In the genomic region with DNA sequence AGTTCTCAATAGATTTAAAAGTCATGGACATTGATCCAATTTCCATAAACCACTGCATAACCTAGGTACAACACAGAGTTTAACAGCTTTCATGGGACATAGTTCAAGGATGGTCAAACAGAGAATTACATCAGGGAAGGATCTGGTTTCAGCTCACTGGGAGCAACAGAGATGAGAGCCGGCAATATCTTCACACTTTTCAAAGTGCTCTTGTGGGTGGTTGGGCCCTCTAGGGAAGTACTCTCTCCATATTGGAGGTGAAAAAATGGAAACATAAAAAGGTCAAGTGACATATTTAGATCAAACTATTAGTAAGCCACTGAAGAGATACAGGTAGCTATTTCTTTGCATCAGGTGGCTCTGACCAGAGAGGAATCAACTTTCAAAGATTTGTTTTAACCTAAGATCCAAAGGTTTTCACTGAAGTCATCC, we compare ENCODE assay signal across 1 cellular context.
TF ChIP-seq lines count a peak whose summit lies in the region.

No MANE protein-coding gene starts in this region.

TF ChIP-seq in HepG2, 621 proteins besides CTCF, POLR2A, EP300 and RAD21 (continued from another document and continues in another):
- TF ChIP-seq ASH2L (IDR thresholded peaks at IDR 0.05; ENCODE audit: insufficient read length, low read depth, low read length) (peak; percentile 39), SNRNP70 (IDR thresholded peaks at IDR 0.05; ENCODE audit: low read depth, low read length) (no peak), ELF3 (CRISPR knock-in tag; IDR thresholded peaks at IDR 0.05) (0 out of 2 replicates have a peak, but pooled peaks have one; percentile 42), NFIC (IDR thresholded peaks at IDR 0.05; ENCODE audit: low read length) (peak; percentile 73; the same call in 1 of the 2 replicates), MIXL1 (CRISPR knock-in tag; IDR thresholded peaks at IDR 0.05) (peak; percentile 89), YY1 (IDR thresholded peaks at IDR 0.05; ENCODE audit: insufficient read depth, insufficient replicate concordance, low read depth, low read length) (no peak), ATM (IDR thresholded peaks at IDR 0.05; ENCODE audit: borderline replicate concordance) (peak; percentile 30; the same call in 1 of the 2 replicates), NONO (IDR thresholded peaks at IDR 0.05) (no peak), NONO (CRISPR knock-in tag; conservative IDR thresholded peaks at IDR 0.05) (0 out of 2 replicates have a peak, but pooled peaks have one; percentile 40), HNF4G (IDR thresholded peaks at IDR 0.05; ENCODE audit: borderline replicate concordance, low read depth, low read length) (peak; percentile 87), HNF4G (CRISPR knock-in tag; IDR thresholded peaks at IDR 0.05; ENCODE audit: borderline replicate concordance, low read depth) (peak; percentile 73; the same call in 1 of the 2 replicates), SMAD3 (CRISPR knock-in tag; IDR thresholded peaks at IDR 0.05) (0 out of 2 replicates have a peak, but pooled peaks have one; percentile 38), MATR3 (CRISPR knock-in tag; IDR thresholded peaks at IDR 0.05) (no peak), ESRRA (CRISPR knock-in tag; IDR thresholded peaks at IDR 0.05; ENCODE audit: low read depth) (peak; percentile 79), FOXJ3 (CRISPR knock-in tag; IDR thresholded peaks at IDR 0.05; ENCODE audit: borderline replicate concordance) (peak; percentile 79; the same call in 1 of the 2 replicates), NCOR1 (IDR thresholded peaks at IDR 0.05; ENCODE audit: borderline replicate concordance, low read length) (peak; percentile 87; the same call in 1 of the 2 replicates), ZNF33A (CRISPR knock-in tag; IDR thresholded peaks at IDR 0.05; ENCODE audit: borderline replicate concordance) (peak; percentile 48; the same call in 1 of the 2 replicates), RFX3 (CRISPR knock-in tag; IDR thresholded peaks at IDR 0.05) (0 out of 2 replicates have a peak, but pooled peaks have one; percentile 10), ZNF75D (CRISPR knock-in tag; IDR thresholded peaks at IDR 0.05; ENCODE audit: borderline replicate concordance) (no peak), NR2C2 (CRISPR knock-in tag; IDR thresholded peaks at IDR 0.05; ENCODE audit: borderline replicate concordance) (peak; percentile 70; the same call in 1 of the 2 replicates), GFI1 (CRISPR knock-in tag; IDR thresholded peaks at IDR 0.05; ENCODE audit: borderline replicate concordance) (peak; percentile 83), ZSCAN29 (CRISPR knock-in tag; conservative IDR thresholded peaks at IDR 0.05) (peak; percentile 64; the same call in 1 of the 2 replicates), ZNF556 (CRISPR knock-in tag; IDR thresholded peaks at IDR 0.05; ENCODE audit: borderline replicate concordance) (peak; percentile 46; the same call in 1 of the 2 replicates), GATAD2A (CRISPR knock-in tag; IDR thresholded peaks at IDR 0.05) (peak; percentile 89), TBX2 (CRISPR knock-in tag; IDR thresholded peaks at IDR 0.05; ENCODE audit: borderline replicate concordance) (peak; percentile 80), ZNF792 (CRISPR knock-in tag; IDR thresholded peaks at IDR 0.05) (peak; percentile 74; the same call in 1 of the 2 replicates), DPF2 (CRISPR knock-in tag; IDR thresholded peaks at IDR 0.05; ENCODE audit: borderline replicate concordance, low read depth) (peak; percentile 84), ZNF761 (CRISPR knock-in tag; conservative IDR thresholded peaks at IDR 0.05) (0 out of 2 replicates have a peak, but pooled peaks have one; percentile 38), ZNF724P (CRISPR knock-in tag; IDR thresholded peaks at IDR 0.05; ENCODE audit: borderline replicate concordance) (no peak), RFX5 (IDR thresholded peaks at IDR 0.05; ENCODE audit: low read depth, low read length) (no peak), ZNF205 (CRISPR knock-in tag; IDR thresholded peaks at IDR 0.05) (0 out of 2 replicates have a peak, but pooled peaks have one; percentile 44), ATF1 (CRISPR knock-in tag; IDR thresholded peaks at IDR 0.05) (0 out of 2 replicates have a peak, but pooled peaks have one; percentile 31), HHEX (CRISPR knock-in tag; IDR thresholded peaks at IDR 0.05) (peak; percentile 73), MED1 (CRISPR knock-in tag; IDR thresholded peaks at IDR 0.05) (peak; percentile 69), ZMYM4 (CRISPR knock-in tag; IDR thresholded peaks at IDR 0.05) (peak; percentile 94), TBX3 (IDR thresholded peaks at IDR 0.05; ENCODE audit: borderline replicate concordance) (peak; percentile 45; the same call in 1 of the 2 replicates), ZNF12 (CRISPR knock-in tag; IDR thresholded peaks at IDR 0.05) (peak; percentile 31; the same call in 1 of the 2 replicates), SCMH1 (CRISPR knock-in tag; IDR thresholded peaks at IDR 0.05; ENCODE audit: borderline replicate concordance) (no peak), SIX4 (CRISPR knock-in tag; IDR thresholded peaks at IDR 0.05) (peak; percentile 99), NFIB (CRISPR knock-in tag; IDR thresholded peaks at IDR 0.05; ENCODE audit: borderline replicate concordance) (no peak), TEAD3 (CRISPR knock-in tag; optimal IDR thresholded peaks at IDR 0.05; ENCODE audit: borderline replicate concordance) (peak; percentile 42), KDM6A (CRISPR knock-in tag; IDR thresholded peaks at IDR 0.05; ENCODE audit: low read depth) (peak; percentile 88), KDM2A (CRISPR knock-in tag; IDR thresholded peaks at IDR 0.05; ENCODE audit: borderline replicate concordance, low read depth) (no peak), ZNF232 (CRISPR knock-in tag; IDR thresholded peaks at IDR 0.05; ENCODE audit: borderline replicate concordance) (no peak), GTF2F1 (IDR thresholded peaks at IDR 0.05; ENCODE audit: low read length) (no peak)
- TF ChIP-seq, protein P1, sequence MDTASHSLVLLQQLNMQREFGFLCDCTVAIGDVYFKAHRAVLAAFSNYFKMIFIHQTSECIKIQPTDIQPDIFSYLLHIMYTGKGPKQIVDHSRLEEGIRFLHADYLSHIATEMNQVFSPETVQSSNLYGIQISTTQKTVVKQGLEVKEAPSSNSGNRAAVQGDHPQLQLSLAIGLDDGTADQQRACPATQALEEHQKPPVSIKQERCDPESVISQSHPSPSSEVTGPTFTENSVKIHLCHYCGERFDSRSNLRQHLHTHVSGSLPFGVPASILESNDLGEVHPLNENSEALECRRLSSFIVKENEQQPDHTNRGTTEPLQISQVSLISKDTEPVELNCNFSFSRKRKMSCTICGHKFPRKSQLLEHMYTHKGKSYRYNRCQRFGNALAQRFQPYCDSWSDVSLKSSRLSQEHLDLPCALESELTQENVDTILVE (CRISPR knock-in tag; IDR thresholded peaks at IDR 0.05): 0 out of 2 replicates have a peak, but pooled peaks have one; percentile 59
- TF ChIP-seq, protein P2, sequence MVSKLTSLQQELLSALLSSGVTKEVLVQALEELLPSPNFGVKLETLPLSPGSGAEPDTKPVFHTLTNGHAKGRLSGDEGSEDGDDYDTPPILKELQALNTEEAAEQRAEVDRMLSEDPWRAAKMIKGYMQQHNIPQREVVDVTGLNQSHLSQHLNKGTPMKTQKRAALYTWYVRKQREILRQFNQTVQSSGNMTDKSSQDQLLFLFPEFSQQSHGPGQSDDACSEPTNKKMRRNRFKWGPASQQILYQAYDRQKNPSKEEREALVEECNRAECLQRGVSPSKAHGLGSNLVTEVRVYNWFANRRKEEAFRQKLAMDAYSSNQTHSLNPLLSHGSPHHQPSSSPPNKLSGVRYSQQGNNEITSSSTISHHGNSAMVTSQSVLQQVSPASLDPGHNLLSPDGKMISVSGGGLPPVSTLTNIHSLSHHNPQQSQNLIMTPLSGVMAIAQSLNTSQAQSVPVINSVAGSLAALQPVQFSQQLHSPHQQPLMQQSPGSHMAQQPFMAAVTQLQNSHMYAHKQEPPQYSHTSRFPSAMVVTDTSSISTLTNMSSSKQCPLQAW (CRISPR knock-in tag; IDR thresholded peaks at IDR 0.05): 0 out of 2 replicates have a peak, but pooled peaks have one; percentile 29
- TF ChIP-seq, protein P3, sequence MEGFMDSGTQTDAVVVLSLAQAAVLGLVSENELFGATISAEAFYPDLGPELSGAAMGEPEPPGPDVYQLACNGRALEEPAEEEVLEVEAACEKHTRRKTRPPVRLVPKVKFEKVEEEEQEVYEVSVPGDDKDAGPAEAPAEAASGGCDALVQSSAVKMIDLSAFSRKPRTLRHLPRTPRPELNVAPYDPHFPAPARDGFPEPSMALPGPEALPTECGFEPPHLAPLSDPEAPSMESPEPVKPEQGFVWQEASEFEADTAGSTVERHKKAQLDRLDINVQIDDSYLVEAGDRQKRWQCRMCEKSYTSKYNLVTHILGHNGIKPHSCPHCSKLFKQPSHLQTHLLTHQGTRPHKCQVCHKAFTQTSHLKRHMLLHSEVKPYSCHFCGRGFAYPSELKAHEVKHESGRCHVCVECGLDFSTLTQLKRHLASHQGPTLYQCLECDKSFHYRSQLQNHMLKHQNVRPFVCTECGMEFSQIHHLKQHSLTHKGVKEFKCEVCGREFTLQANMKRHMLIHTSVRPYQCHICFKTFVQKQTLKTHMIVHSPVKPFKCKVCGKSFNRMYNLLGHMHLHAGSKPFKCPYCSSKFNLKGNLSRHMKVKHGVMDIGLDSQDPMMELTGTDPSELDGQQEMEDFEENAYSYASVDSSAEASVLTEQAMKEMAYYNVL (CRISPR knock-in tag; IDR thresholded peaks at IDR 0.05; ENCODE audit: borderline replicate concordance): 0 out of 2 replicates have a peak, but pooled peaks have one; percentile 34
- TF ChIP-seq, protein P4, sequence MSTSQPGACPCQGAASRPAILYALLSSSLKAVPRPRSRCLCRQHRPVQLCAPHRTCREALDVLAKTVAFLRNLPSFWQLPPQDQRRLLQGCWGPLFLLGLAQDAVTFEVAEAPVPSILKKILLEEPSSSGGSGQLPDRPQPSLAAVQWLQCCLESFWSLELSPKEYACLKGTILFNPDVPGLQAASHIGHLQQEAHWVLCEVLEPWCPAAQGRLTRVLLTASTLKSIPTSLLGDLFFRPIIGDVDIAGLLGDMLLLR (CRISPR knock-in tag; IDR thresholded peaks at IDR 0.05): no peak
- TF ChIP-seq, protein P5, sequence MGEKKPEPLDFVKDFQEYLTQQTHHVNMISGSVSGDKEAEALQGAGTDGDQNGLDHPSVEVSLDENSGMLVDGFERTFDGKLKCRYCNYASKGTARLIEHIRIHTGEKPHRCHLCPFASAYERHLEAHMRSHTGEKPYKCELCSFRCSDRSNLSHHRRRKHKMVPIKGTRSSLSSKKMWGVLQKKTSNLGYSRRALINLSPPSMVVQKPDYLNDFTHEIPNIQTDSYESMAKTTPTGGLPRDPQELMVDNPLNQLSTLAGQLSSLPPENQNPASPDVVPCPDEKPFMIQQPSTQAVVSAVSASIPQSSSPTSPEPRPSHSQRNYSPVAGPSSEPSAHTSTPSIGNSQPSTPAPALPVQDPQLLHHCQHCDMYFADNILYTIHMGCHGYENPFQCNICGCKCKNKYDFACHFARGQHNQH (CRISPR knock-in tag; IDR thresholded peaks at IDR 0.05): peak; percentile 24; the same call in 1 of the 2 replicates
- TF ChIP-seq, protein P6, sequence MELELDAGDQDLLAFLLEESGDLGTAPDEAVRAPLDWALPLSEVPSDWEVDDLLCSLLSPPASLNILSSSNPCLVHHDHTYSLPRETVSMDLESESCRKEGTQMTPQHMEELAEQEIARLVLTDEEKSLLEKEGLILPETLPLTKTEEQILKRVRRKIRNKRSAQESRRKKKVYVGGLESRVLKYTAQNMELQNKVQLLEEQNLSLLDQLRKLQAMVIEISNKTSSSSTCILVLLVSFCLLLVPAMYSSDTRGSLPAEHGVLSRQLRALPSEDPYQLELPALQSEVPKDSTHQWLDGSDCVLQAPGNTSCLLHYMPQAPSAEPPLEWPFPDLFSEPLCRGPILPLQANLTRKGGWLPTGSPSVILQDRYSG (CRISPR knock-in tag; IDR thresholded peaks at IDR 0.05): no peak
- TF ChIP-seq, protein P7, sequence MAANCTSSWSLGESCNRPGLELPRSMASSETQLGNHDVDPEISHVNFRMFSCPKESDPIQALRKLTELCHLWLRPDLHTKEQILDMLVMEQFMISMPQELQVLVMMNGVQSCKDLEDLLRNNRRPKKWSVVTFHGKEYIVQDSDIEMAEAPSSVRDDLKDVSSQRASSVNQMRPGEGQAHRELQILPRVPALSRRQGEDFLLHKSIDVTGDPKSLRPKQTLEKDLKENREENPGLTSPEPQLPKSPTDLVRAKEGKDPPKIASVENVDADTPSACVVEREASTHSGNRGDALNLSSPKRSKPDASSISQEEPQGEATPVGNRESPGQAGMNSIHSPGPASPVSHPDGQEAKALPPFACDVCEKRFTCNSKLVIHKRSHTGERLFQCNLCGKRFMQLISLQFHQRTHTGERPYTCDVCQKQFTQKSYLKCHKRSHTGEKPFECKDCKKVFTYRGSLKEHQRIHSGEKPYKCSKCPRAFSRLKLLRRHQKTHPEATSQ (CRISPR knock-in tag; IDR thresholded peaks at IDR 0.05; ENCODE audit: borderline replicate concordance): 0 out of 2 replicates have a peak, but pooled peaks have one; percentile 23
- TF ChIP-seq, protein P8, sequence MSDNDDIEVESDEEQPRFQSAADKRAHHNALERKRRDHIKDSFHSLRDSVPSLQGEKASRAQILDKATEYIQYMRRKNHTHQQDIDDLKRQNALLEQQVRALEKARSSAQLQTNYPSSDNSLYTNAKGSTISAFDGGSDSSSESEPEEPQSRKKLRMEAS (IDR thresholded peaks at IDR 0.05): 0 out of 2 replicates have a peak, but pooled peaks have one; percentile 16
- TF ChIP-seq, protein P9, sequence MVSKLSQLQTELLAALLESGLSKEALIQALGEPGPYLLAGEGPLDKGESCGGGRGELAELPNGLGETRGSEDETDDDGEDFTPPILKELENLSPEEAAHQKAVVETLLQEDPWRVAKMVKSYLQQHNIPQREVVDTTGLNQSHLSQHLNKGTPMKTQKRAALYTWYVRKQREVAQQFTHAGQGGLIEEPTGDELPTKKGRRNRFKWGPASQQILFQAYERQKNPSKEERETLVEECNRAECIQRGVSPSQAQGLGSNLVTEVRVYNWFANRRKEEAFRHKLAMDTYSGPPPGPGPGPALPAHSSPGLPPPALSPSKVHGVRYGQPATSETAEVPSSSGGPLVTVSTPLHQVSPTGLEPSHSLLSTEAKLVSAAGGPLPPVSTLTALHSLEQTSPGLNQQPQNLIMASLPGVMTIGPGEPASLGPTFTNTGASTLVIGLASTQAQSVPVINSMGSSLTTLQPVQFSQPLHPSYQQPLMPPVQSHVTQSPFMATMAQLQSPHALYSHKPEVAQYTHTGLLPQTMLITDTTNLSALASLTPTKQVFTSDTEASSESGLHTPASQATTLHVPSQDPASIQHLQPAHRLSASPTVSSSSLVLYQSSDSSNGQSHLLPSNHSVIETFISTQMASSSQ (IDR thresholded peaks at IDR 0.05; ENCODE audit: low read depth): 0 out of 2 replicates have a peak, but pooled peaks have one; percentile 17
- TF ChIP-seq, protein P9 (CRISPR knock-in tag; IDR thresholded peaks at IDR 0.05; ENCODE audit: borderline replicate concordance): peak; percentile 52; the same call in 1 of the 2 replicates
